In the genomic region with DNA sequence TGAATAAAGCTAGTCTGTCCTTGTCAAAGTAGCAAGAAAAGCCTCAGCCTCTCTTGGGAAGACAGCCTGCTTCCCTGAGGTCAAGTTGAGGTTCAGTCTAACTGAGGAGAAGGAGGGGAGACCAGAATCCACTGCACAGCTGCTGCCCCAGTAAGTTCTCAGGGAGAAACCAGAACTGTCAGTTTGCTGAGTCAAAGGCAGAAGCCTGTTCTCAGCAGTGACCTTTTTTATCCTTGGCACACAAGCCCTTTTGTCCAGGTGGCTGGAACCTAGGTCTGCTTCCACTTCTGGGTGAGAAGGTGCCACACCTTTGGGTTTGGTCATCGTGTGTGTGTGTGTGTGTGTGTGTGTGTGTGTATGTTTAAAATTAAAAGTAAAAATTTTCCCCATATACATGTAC, we compare ENCODE assay signal across 12 cellular contexts. TPM values are rescaled to one million over a fixed set of nuclear protein-coding genes. Genes with fewer than 3 reads are reported as not detected.
DNase-seq lines count a peak whose midpoint lies in the region; ATAC-seq, FAIRE-seq and TF ChIP-seq lines count a peak whose summit lies in the region.
"Had no signal": no experiment of that assay in that cellular context is flagged by ENCODE, and none has a peak within 500 bp of the region (broad histone marks: within the 10 kb centered on the region; RNA-seq: fewer than 3 reads in every experiment).

No MANE protein-coding gene starts in this region.

- H3K9ac ChIP-seq in GM12878 (ENCODE audit: control insufficient read depth, insufficient read depth, low read length) = peak overlapping the region; percentile 69

- H3K27ac Mint-ChIP-seq in activated CD4-positive, alpha-beta T cell treated with anti-CD3 and anti-CD28 coated beads for 36 hours = peak overlapping the region; percentile 99
- peak overlapping the region; percentile 81 for H3K27ac Mint-ChIP-seq in stimulated activated memory B cell treated with anti-CD40 and anti-IgM and Interleukin-4, amounts not matched to agents 10 μg/mL and 1 μg/mL and 100 μg/mL, for 72 hours

- TF ChIP-seq CTCF in GM12878 (IDR thresholded peaks at IDR 0.05 in 2 of 3, conservative IDR thresholded peaks at IDR 0.05 in 1 of 3; ENCODE audit: control insufficient read depth in 2 of 3, extremely low read depth in 1 of 3, insufficient read depth in 1 of 3, low read depth in 3 of 3, low read length in 3 of 3) (no peak), gastroesophageal sphincter (IDR thresholded peaks at IDR 0.05) (no peak)

- H3K4me1 Mint-ChIP-seq in activated CD4-positive, alpha-beta T cell treated with anti-CD3 and anti-CD28 coated beads for 36 hours = peaks cover 89% of the 10 kb centered on the region
- peaks cover 80% of the 10 kb centered on the region for H3K4me1 Mint-ChIP-seq in stimulated activated memory B cell treated with anti-CD40 and anti-IgM and Interleukin-4, amounts not matched to agents 10 μg/mL and 1 μg/mL and 100 μg/mL, for 72 hours

- H3K9me3 ChIP-seq in GM12878 (replicated peaks; ENCODE audit: control insufficient read depth, insufficient read depth, low read length) = no peaks in the 10 kb centered on the region
- no peaks in the 10 kb centered on the region for H3K9me3 ChIP-seq in gastroesophageal sphincter

- RAD21 ChIA-PET in GM12878 (lab: Charles Lee; ENCODE audit: unreplicated experiment) = interaction anchor here (1.1 to 13.1 kb wide), 4 partner anchors 8 to 26 kb away, joined by 4 to 199 read pairs (median 14); no protein-coding TSS in a partner anchor

- H3K36me3 Mint-ChIP-seq in activated CD4-positive, alpha-beta T cell treated with anti-CD3 and anti-CD28 coated beads for 36 hours (ENCODE audit: low read depth) = peaks cover 6% of the 10 kb centered on the region
- H3K36me3 Mint-ChIP-seq in stimulated activated memory B cell treated with anti-CD40 and anti-IgM and Interleukin-4, amounts not matched to agents 10 μg/mL and 1 μg/mL and 100 μg/mL, for 72 hours = no peaks in the 10 kb centered on the region

- H3K4me1 ChIP-seq in GM12878 (ENCODE audit: control insufficient read depth, insufficient read depth, low read length) (peaks cover 85% of the 10 kb centered on the region), gastroesophageal sphincter (peaks cover 7 to 89% (median 33%) of the 10 kb centered on the region in 3 donors)

- H3K4me3 ChIP-seq in GM12878 (peak overlapping the region; percentile 34; the same call in 1 of the 2 replicates), gastroesophageal sphincter (no peak overlapping the region)

- CTCF ChIA-PET in activated CD4-positive, alpha-beta T cell treated with anti-CD3 and anti-CD28 coated beads for 36 hours (lab: Charles Lee) = interaction anchor here (4.8 kb wide), 1 partner anchor 13 kb away, joined by 31 read pairs; no protein-coding TSS in a partner anchor
- CTCF ChIA-PET in GM12878 (lab: Yijun Ruan, JAX) = interaction anchor here (1.1 to 4.2 kb wide), 6 partner anchors 9 to 48 kb away, joined by 3 to 24 read pairs (median 4); no protein-coding TSS in a partner anchor

- TF ChIP-seq EP300 in GM12878 (IDR thresholded peaks at IDR 0.05; ENCODE audit: borderline replicate concordance in 1 of 2, control insufficient read depth in 1 of 2, low read depth in 2 of 2, low read length in 2 of 2) (peak; percentile 53 to 74; a peak in 2 of 4 replicates), gastroesophageal sphincter (IDR thresholded peaks at IDR 0.05) (no peak)

- H3K79me2 ChIP-seq in GM12878 (ENCODE audit: control insufficient read depth, insufficient read depth, low read length) = peaks cover 90% of the 10 kb centered on the region

- no peaks in the 10 kb centered on the region for H3K9me3 Mint-ChIP-seq in activated CD4-positive, alpha-beta T cell treated with anti-CD3 and anti-CD28 coated beads for 36 hours (ENCODE audit: low read depth)
- H3K9me3 Mint-ChIP-seq in stimulated activated memory B cell treated with anti-CD40 and anti-IgM and Interleukin-4, amounts not matched to agents 10 μg/mL and 1 μg/mL and 100 μg/mL, for 72 hours = no peaks in the 10 kb centered on the region

- SMC1A ChIA-PET in GM12878 (lab: Charles Lee; ENCODE audit: uncharacterized antibody, unreplicated experiment) = interaction anchor here (0.8 to 28.2 kb wide), 5 partner anchors 8 to 26 kb away, joined by 3 to 816 read pairs (median 26); a partner anchor contains a TSS

- peaks cover 9 to 32% of the 10 kb centered on the region in 2 experiments for H3K36me3 ChIP-seq in GM12878 (ENCODE audit: control insufficient read depth in 2 of 2, insufficient read depth in 2 of 2, low read length in 1 of 2)
- H3K36me3 ChIP-seq in gastroesophageal sphincter = peaks cover 0 to 9% of the 10 kb centered on the region in 2 donors

- DNase-seq in activated CD4-positive, alpha-beta T cell treated with anti-CD3 and anti-CD28 coated beads for 36 hours = peak; percentile 34
- no peak for DNase-seq in activated CD4-positive, alpha-beta T cell treated with anti-CD3 and anti-CD28 coated beads for 4 hours
- DNase-seq in GM12878 (ENCODE audit: low read depth, low spot score) (no peak), globus pallidus (ENCODE audit: low spot score) (no peak)
- DNase-seq: activated CD4-positive, alpha-beta T cell treated with anti-CD3 and anti-CD28 coated beads, Interleukin-2, amount 50 U/mL, for 1 hour; effector CD4-positive, alpha-beta T cell; kidney glomerular epithelial cell; NCI-H526 had no signal

- no peaks in the 10 kb centered on the region for H3K27me3 Mint-ChIP-seq in activated CD4-positive, alpha-beta T cell treated with anti-CD3 and anti-CD28 coated beads for 36 hours
- no peaks in the 10 kb centered on the region for H3K27me3 Mint-ChIP-seq in stimulated activated memory B cell treated with anti-CD40 and anti-IgM and Interleukin-4, amounts not matched to agents 10 μg/mL and 1 μg/mL and 100 μg/mL, for 72 hours

- H2AFZ ChIP-seq in GM12878 (ENCODE audit: control insufficient read depth, low read depth, low read length) = no peak overlapping the region

- ATAC-seq in activated CD4-positive, alpha-beta T cell treated with anti-CD3 and anti-CD28 coated beads for 36 hours = no peak
- peak; percentile 37 for ATAC-seq in HG03439 (IDR thresholded peaks at IDR 0.05; ENCODE audit: unreplicated experiment)
- peak; percentile 47 for ATAC-seq in GM12878
- ATAC-seq in stimulated activated memory B cell treated with anti-CD40 and anti-IgM and Interleukin-4, amounts not matched to agents 10 μg/mL and 1 μg/mL and 100 μg/mL, for 72 hours = peak; percentile 42
- no peak for ATAC-seq in GM19324 (IDR thresholded peaks at IDR 0.05; ENCODE audit: low FRiP score, unreplicated experiment)
- no peak for ATAC-seq in gastroesophageal sphincter

- no peak for FAIRE-seq in GM12878 (lab: Jason Lieb, UNC)

- in situ Hi-C loops in GM12878 (cut with MboI) = no loop called here

- POLR2A ChIA-PET in activated CD4-positive, alpha-beta T cell treated with anti-CD3 and anti-CD28 coated beads for 36 hours (lab: Charles Lee) = no interaction called here
- POLR2A ChIA-PET in GM12878 (lab: Charles Lee) = interaction anchor here (1.3 to 27.0 kb wide), 3 partner anchors 8 to 22 kb away, joined by 3 to 545 read pairs (median 271); no protein-coding TSS in a partner anchor

- H3K27ac ChIP-seq in GM12878 (ENCODE audit: control insufficient read depth, insufficient read depth) (peak overlapping the region; percentile 82), gastroesophageal sphincter (no peak overlapping the region)

- H4K20me1 ChIP-seq in GM12878 (ENCODE audit: control insufficient read depth, insufficient read depth) = no peaks in the 10 kb centered on the region

- peak overlapping the region; percentile 75 for H3K4me2 ChIP-seq in GM12878 (ENCODE audit: control insufficient read depth, insufficient read depth)

- BruUV-seq in GM12878 (replicated peaks; lab: Mats Ljungman, UMichigan) = no TSS peak

- H3K27me3 ChIP-seq in GM12878 (replicated peaks in 1 of 2; ENCODE audit: control insufficient read depth in 2 of 2, insufficient read depth in 2 of 2, low read length in 1 of 2) (no peaks in the 10 kb centered on the region), gastroesophageal sphincter (no peaks in the 10 kb centered on the region)

- intact Hi-C loops in activated CD4-positive, alpha-beta T cell treated with anti-CD3 and anti-CD28 coated beads for 36 hours (cut with DNase I, micrococcal nuclease) = loop anchor here (5.0 to 10.0 kb wide), 6 partner anchors 148 to 1925 kb away; a partner anchor contains a TSS
- intact Hi-C loops in GM12878 (cut with micrococcal nuclease; ENCODE audit: unreplicated experiment) = loop anchor here (1.0 to 10.0 kb wide), 2 partner anchors 24 to 445 kb away; no protein-coding TSS in a partner anchor

- TF ChIP-seq POLR2A in GM12878 (IDR thresholded peaks at IDR 0.05; ENCODE audit: low read depth, low read length) (no peak), gastroesophageal sphincter (IDR thresholded peaks at IDR 0.05) (no peak)

- TF ChIP-seq RAD21 in GM12878 (IDR thresholded peaks at IDR 0.05; ENCODE audit: insufficient read depth, low read depth, low read length) = 0 out of 2 replicates have a peak, but pooled peaks have one; percentile 10

- WGBS in GM12878 (ENCODE audit: insufficient coverage, insufficient replicate concordance, low lambda C conversion rate, missing lambda C conversion rate) = 0% methylated on average over 1 of the region's 1 CpG
- WGBS in gastroesophageal sphincter (ENCODE audit: low coverage in 1 of 2), 2 donors = no CpG with 5 or more reads among the region's 1 CpG

- H3K4me3 Mint-ChIP-seq in activated CD4-positive, alpha-beta T cell treated with anti-CD3 and anti-CD28 coated beads for 36 hours = no peak overlapping the region
- peak overlapping the region; percentile 43 for H3K4me3 Mint-ChIP-seq in stimulated activated memory B cell treated with anti-CD40 and anti-IgM and Interleukin-4, amounts not matched to agents 10 μg/mL and 1 μg/mL and 100 μg/mL, for 72 hours

RNA-seq across cellular contexts. Expression of a gene that starts 15.1 kb away (rescaled TPM):
- total RNA-seq in activated CD4-positive, alpha-beta T cell treated with anti-CD3 and anti-CD28 coated beads for 36 hours = 10 to 100 TPM; 29.1 to 33.0 TPM
- total RNA-seq in GM12878 (2013; cell fraction: nucleolus; rRNA removed) = 373 and 420 TPM in 2 replicates
- total RNA-seq in GM12878 (2014; rRNA removed) (37.9 and 42.8 TPM in 2 replicates), GM12878 (2014; rRNA removed; fragmentation: Illumina TruSeq; extraction: Trizol) (24.0 and 24.1 TPM in 2 replicates), GM12878 (2021) (54.0 and 62.3 TPM in 2 replicates), gastroesophageal sphincter (10 to 100 TPM; 30.2 to 45.1 (median 37.8) TPM)
- polyA plus RNA-seq in GM12878 (2011; ENCODE audit: low read depth) = 10.5 TPM
- polyA plus RNA-seq in GM12878 (2011; rRNA removed) (30.8 and 46.4 TPM in 2 replicates), GM12878 (2014; fragmentation: Illumina TruSeq; extraction: Trizol) (20.4 and 27.4 TPM in 2 replicates), GM12878 (2014; fragmentation: Nextera tagmentation; extraction: Ambion mirVana) (1 to 10 TPM; 4.7 to 6.2 TPM), GM12878 (2014; rRNA removed) (32.7 and 40.3 TPM in 2 replicates), GM12878 (2016; fragmentation: Nextera tagmentation; extraction: Ambion mirVana) (10 to 100 TPM; 41.1 to 45.9 TPM)
- 45.8 and 56.6 TPM in 2 replicates for polyA plus RNA-seq in GM12878 (2011; cell fraction: cytosol; rRNA removed)
- 403 and 492 TPM in 2 replicates for polyA plus RNA-seq in GM12878 (2011; cell fraction: nucleus; rRNA removed)
- polyA plus RNA-seq in GM12878 (2012) = 19.7 and 20.5 TPM in 2 replicates
- 220 and 303 TPM in 2 replicates for polyA minus RNA-seq in GM12878 (2011; rRNA and poly(A)+ RNA removed)
- 32.1 and 33.5 TPM in 2 replicates for polyA minus RNA-seq in GM12878 (2011; cell fraction: cytosol; rRNA and poly(A)+ RNA removed)
- 290 and 381 TPM in 2 replicates for polyA minus RNA-seq in GM12878 (2011; cell fraction: nucleus; rRNA and poly(A)+ RNA removed)

Comparison
In these comparisons a context has a peak if more than half of its experiments do, and no peak if none do; other contexts are left out.
1. ATAC-seq: peak in HG03439 (single experiment), GM12878 (single experiment) and stimulated activated memory B cell treated with anti-CD40 and anti-IgM and Interleukin-4, amounts not matched to agents 10 μg/mL and 1 μg/mL and 100 μg/mL, for 72 hours (single experiment); none in activated CD4-positive, alpha-beta T cell treated with anti-CD3 and anti-CD28 coated beads for 36 hours (single experiment), GM19324 (single experiment) and gastroesophageal sphincter (single experiment).